Comparison of ENCODE assay signal across 7 cellular contexts in genomic region chr2:98346259-98347236, GRCh38. TPM values are rescaled to one million over a fixed set of nuclear protein-coding genes. Genes with fewer than 3 reads are reported as not detected.
DNase-seq lines count a peak whose midpoint lies in the region; ATAC-seq lines count a peak whose summit lies in the region.

Gene CNGA3, plus strand, starts transcription at chr2:98346456. Its CDS starts 23,520 bp downstream, at chr2:98369976.

- H3K36me3 Mint-ChIP-seq in IgD-negative memory B cell: peaks cover 3% of the 10 kb centered on the region
- no peaks in the 10 kb centered on the region for H3K36me3 Mint-ChIP-seq in stimulated activated effector memory CD8-positive, alpha-beta T cell treated with anti-CD3 and anti-CD28 coated beads, Interleukin-12 subunit alpha, Interleukin-12 subunit beta, amount 100 ng/mL, for 72 hours

- H3K4me1 Mint-ChIP-seq in IgD-negative memory B cell: peaks cover 6 to 10% (median 7%) of the 10 kb centered on the region in 3 donors
- H3K4me1 Mint-ChIP-seq in stimulated activated effector memory CD8-positive, alpha-beta T cell treated with anti-CD3 and anti-CD28 coated beads, Interleukin-12 subunit alpha, Interleukin-12 subunit beta, amount 100 ng/mL, for 72 hours: peaks cover 7% of the 10 kb centered on the region

- H3K9me3 Mint-ChIP-seq in IgD-negative memory B cell: peaks cover 2 to 9% (median 8%) of the 10 kb centered on the region in 3 donors
- H3K9me3 Mint-ChIP-seq in stimulated activated effector memory CD8-positive, alpha-beta T cell treated with anti-CD3 and anti-CD28 coated beads, Interleukin-12 subunit alpha, Interleukin-12 subunit beta, amount 100 ng/mL, for 72 hours: no peaks in the 10 kb centered on the region

- H3K4me3 ChIP-seq in iPS-18c (ENCODE audit: insufficient read depth, low read depth, low read length): peak within 1 kb of the TSS; percentile 58

- no peaks in the 10 kb centered on the region for H3K9me3 ChIP-seq in iPS-18c (ENCODE audit: control insufficient read depth, insufficient read depth, low read length)

- H3K4me3 Mint-ChIP-seq in IgD-negative memory B cell: no peak within 1 kb of the TSS
- peak within 1 kb of the TSS; percentile 31 for H3K4me3 Mint-ChIP-seq in stimulated activated effector memory CD8-positive, alpha-beta T cell treated with anti-CD3 and anti-CD28 coated beads, Interleukin-12 subunit alpha, Interleukin-12 subunit beta, amount 100 ng/mL, for 72 hours

- ATAC-seq in stimulated activated effector memory CD8-positive, alpha-beta T cell treated with anti-CD3 and anti-CD28 coated beads, Interleukin-12 subunit alpha, Interleukin-12 subunit beta, amount 100 ng/mL, for 72 hours: no peak
- ATAC-seq in GM18868 (IDR thresholded peaks at IDR 0.05; ENCODE audit: unreplicated experiment): no peak

- H3K27me3 Mint-ChIP-seq in IgD-negative memory B cell: peaks cover 70% of the 10 kb centered on the region

- H3K27ac Mint-ChIP-seq in IgD-negative memory B cell: peak within 1 kb of the TSS in 2 of 3 donors; percentile 10 to 39
- H3K27ac Mint-ChIP-seq in stimulated activated effector memory CD8-positive, alpha-beta T cell treated with anti-CD3 and anti-CD28 coated beads, Interleukin-12 subunit alpha, Interleukin-12 subunit beta, amount 100 ng/mL, for 72 hours: no peak within 1 kb of the TSS

- peak; percentile 26 for DNase-seq in activated naive CD4-positive, alpha-beta T cell treated with anti-CD3 and anti-CD28 coated beads, Interleukin-2, amount 50 U/mL, for 16 hours
- peak in 1 of 2 donors; percentile 52 for DNase-seq in stimulated activated effector memory CD8-positive, alpha-beta T cell treated with anti-CD3 and anti-CD28 coated beads, Interleukin-12 subunit alpha, Interleukin-12 subunit beta, amount 100 ng/mL, for 72 hours (ENCODE audit: low spot score in 2 of 2)
- DNase-seq in NCI-H2171 (lab: John Stamatoyannopoulos, UW): no peak
- no peak for DNase-seq in LoVo (ENCODE audit: low spot score)

RNA-seq across cellular contexts. Expression of gene CNGA3, which starts in this region (rescaled TPM):
- polyA plus RNA-seq in IgD-negative memory B cell: not detected
